In genomic region chr6:3742076-3742425, GRCh38 we compare ENCODE assay signal across 9 cellular contexts. TPM values are rescaled to one million over a fixed set of nuclear protein-coding genes. Genes with fewer than 3 reads are reported as not detected.
DNase-seq lines count a peak whose midpoint lies in the region; ATAC-seq, FAIRE-seq and TF ChIP-seq lines count a peak whose summit lies in the region.
"Had no signal": no experiment of that assay in that cellular context is flagged by ENCODE, and none has a peak within 500 bp of the region (broad histone marks: within the 10 kb centered on the region; RNA-seq: fewer than 3 reads in every experiment).

No MANE protein-coding gene starts in this region.

- TF ChIP-seq CTCF in heart left ventricle (IDR thresholded peaks at IDR 0.05) = no peak
- TF ChIP-seq CTCF in SU-DHL-6 (IDR thresholded peaks at IDR 0.05; ENCODE audit: insufficient read depth, low read length, poor library complexity, severe bottlenecking) = no peak
- no peak for TF ChIP-seq CTCF in HepG2 (CRISPR knock-in tag; IDR thresholded peaks at IDR 0.05)
- no peak for TF ChIP-seq CTCF in tibial artery (IDR thresholded peaks at IDR 0.05)

- H3K4me3 ChIP-seq in heart left ventricle (peak overlapping the region in 9 of 12 donors; percentile 6 to 36 (median 25)), SU-DHL-6 (ENCODE audit: insufficient read depth, low read length, poor library complexity, severe bottlenecking) (no peak overlapping the region), HepG2 (replicated peaks in 1 of 3; ENCODE audit: insufficient read depth in 1 of 3, low read depth in 2 of 3, low read length in 3 of 3) (peak overlapping the region in 1 of 3 experiments; percentile 60; a peak in 1 of 6 replicates), tibial artery (peak overlapping the region; percentile 96 to 97)

- in situ Hi-C loops in HepG2 (cut with HindIII; ENCODE audit: extremely low pct_ligation_motif_present, low pct_unique_long_range_greater_than_20kb) = loop anchor here (5.0 kb wide), 2 partner anchors 185 to 250 kb away; no protein-coding TSS in a partner anchor

- ATAC-seq in heart left ventricle (no peak), HepG2 (no peak), GM21576 (IDR thresholded peaks at IDR 0.05; ENCODE audit: unreplicated experiment) (no peak)

- H4K20me1 ChIP-seq in SU-DHL-6 (ENCODE audit: low read depth, low read length) (no peaks in the 10 kb centered on the region), HepG2 (ENCODE audit: insufficient read depth, low read length) (peaks cover 61% of the 10 kb centered on the region)

- TF ChIP-seq POLR2A in heart left ventricle (IDR thresholded peaks at IDR 0.05) = no peak
- no peak for TF ChIP-seq POLR2A in HepG2 (IDR thresholded peaks at IDR 0.05; ENCODE audit: insufficient read depth in 1 of 2, low read depth in 2 of 2, low read length in 2 of 2)

- no peaks in the 10 kb centered on the region for H3K9me2 ChIP-seq in SU-DHL-6 (replicated peaks; ENCODE audit: insufficient read depth, low read length)

- H3K27ac ChIP-seq in heart left ventricle = peak overlapping the region in 11 of 12 donors; percentile 40 to 88 (median 80)
- H3K27ac ChIP-seq in SU-DHL-6 (ENCODE audit: low read depth, low read length) = no peak overlapping the region
- H3K27ac ChIP-seq in HepG2 (ENCODE audit: extremely low read length, insufficient read depth, low read length) = no peak overlapping the region
- H3K27ac ChIP-seq in tibial artery = peak overlapping the region; percentile 99

- POLR2A ChIA-PET in HepG2 (lab: Yijun Ruan, JAX) = interaction anchor here (1.2 kb wide), 2 partner anchors 99 kb away, joined by 3 to 6 read pairs; no protein-coding TSS in a partner anchor

- H3K4me2 ChIP-seq in SU-DHL-6 (ENCODE audit: low read depth, low read length, poor library complexity, severe bottlenecking) = peak overlapping the region; percentile 2
- H3K4me2 ChIP-seq in HepG2 (ENCODE audit: low read depth, low read length) = peak overlapping the region; percentile 75

- BruUV-seq in HepG2 (replicated peaks; lab: Mats Ljungman, UMichigan) = no TSS peak

- H3K36me3 ChIP-seq in heart left ventricle (peaks cover 0 to 23% (median 14%) of the 10 kb centered on the region in 9 donors), SU-DHL-6 (ENCODE audit: low read length) (no peaks in the 10 kb centered on the region), HepG2 (replicated peaks in 1 of 2; ENCODE audit: control insufficient read depth in 1 of 2, insufficient read depth in 2 of 2, low read length in 2 of 2) (peaks cover 27 to 47% of the 10 kb centered on the region in 2 experiments), tibial artery (peaks cover 12 to 28% (median 25%) of the 10 kb centered on the region in 3 donors)

- no peak for FAIRE-seq in HepG2 (lab: Jason Lieb, UNC)

- CTCF ChIA-PET in HepG2 (lab: Yijun Ruan, JAX; ENCODE audit: low intra/inter-chr PET ratio, low total read pairs) = interaction anchor here (0.7 to 3.5 kb wide), 12 partner anchors 10 to 462 kb away, joined by 3 to 45 read pairs (median 6); partner anchors contain the start of gene FAM50B

- intact Hi-C loops in heart left ventricle (cut with DNase I) = loop anchor here (1.0 to 10.0 kb wide), 18 partner anchors 105 to 415 kb away; partner anchors contain the start of gene FAM50B (in 2 of the 10)
- intact Hi-C loops in cardiac septum (cut with DNase I) = loop anchor here (2.0 to 10.0 kb wide), 2 partner anchors 147 to 413 kb away; no protein-coding TSS in a partner anchor
- intact Hi-C loops in HepG2 (cut with micrococcal nuclease; ENCODE audit: unreplicated experiment) = loop anchor here (1.0 to 2.0 kb wide), 5 partner anchors 143 to 267 kb away; no protein-coding TSS in a partner anchor
- intact Hi-C loops in tibial artery (cut with DNase I; ENCODE audit: low total_unique reads) = loop anchor here (5.0 to 10.0 kb wide), 4 partner anchors 190 to 615 kb away; partner anchors contain the start of gene ECI2

- DNase-seq in heart left ventricle (no peak), cardiac septum (ENCODE audit: low spot score) (no peak), HepG2 (ENCODE audit: low spot score) (no peak), tibial artery (no peak), iPS-NIHi11 (ENCODE audit: low spot score) (no peak), islet precursor cell (no peak)

- no peak for TF ChIP-seq RAD21 in HepG2 (CRISPR knock-in tag; IDR thresholded peaks at IDR 0.05)

- no peak overlapping the region for H2AFZ ChIP-seq in SU-DHL-6 (ENCODE audit: low read depth, low read length, severe bottlenecking)
- H2AFZ ChIP-seq in HepG2 (ENCODE audit: low read length) = no peak overlapping the region

- TF ChIP-seq EP300 in HepG2 (IDR thresholded peaks at IDR 0.05; ENCODE audit: low read depth in 2 of 2, low read length in 2 of 2) (no peak), HepG2 (CRISPR knock-in tag; IDR thresholded peaks at IDR 0.05; ENCODE audit: borderline replicate concordance) (no peak)

- no peaks in the 10 kb centered on the region for H3K27me3 ChIP-seq in heart left ventricle
- H3K27me3 ChIP-seq in SU-DHL-6 (ENCODE audit: low read length) = no peaks in the 10 kb centered on the region
- no peaks in the 10 kb centered on the region for H3K27me3 ChIP-seq in HepG2 (ENCODE audit: control insufficient read depth in 1 of 2, insufficient read depth in 2 of 2, low read length in 2 of 2)
- H3K27me3 ChIP-seq in tibial artery = no peaks in the 10 kb centered on the region
- H3K27me3 ChIP-seq: upper lobe of left lung had no signal

- no peaks in the 10 kb centered on the region for H3F3A ChIP-seq in SU-DHL-6 (ENCODE audit: insufficient read depth)

- no peaks in the 10 kb centered on the region for H3K79me2 ChIP-seq in SU-DHL-6 (ENCODE audit: insufficient read depth, low read length)
- H3K79me2 ChIP-seq in HepG2 (ENCODE audit: insufficient read depth, low read length) = peaks cover 69% of the 10 kb centered on the region

- H3K9me3 ChIP-seq in heart left ventricle = no peaks in the 10 kb centered on the region
- H3K9me3 ChIP-seq in SU-DHL-6 (ENCODE audit: insufficient read depth, low read length) = no peaks in the 10 kb centered on the region
- no peaks in the 10 kb centered on the region for H3K9me3 ChIP-seq in HepG2 (ENCODE audit: low read length)
- H3K9me3 ChIP-seq in tibial artery = no peaks in the 10 kb centered on the region
- H3K9me3 ChIP-seq: upper lobe of left lung had no signal

- 41 to 54% (median 42%) methylated on average over 3 of the region's 3 CpGs for WGBS in heart left ventricle, 4 donors
- 92% methylated on average over 3 of the region's 3 CpGs for WGBS in HepG2 (ENCODE audit: low lambda C conversion rate)

- no peak overlapping the region for H3K9ac ChIP-seq in SU-DHL-6 (ENCODE audit: low read length)
- H3K9ac ChIP-seq in HepG2 (ENCODE audit: insufficient read depth, low read depth, low read length) = no peak overlapping the region

- peaks cover 0 to 94% (median 74%) of the 10 kb centered on the region in 12 donors for H3K4me1 ChIP-seq in heart left ventricle
- H3K4me1 ChIP-seq in HepG2 (ENCODE audit: insufficient read depth, low read length) = peaks cover 63% of the 10 kb centered on the region
- peaks cover 6 to 99% (median 90%) of the 10 kb centered on the region in 4 donors for H3K4me1 ChIP-seq in tibial artery

TF ChIP-seq in HepG2, 621 proteins besides CTCF, POLR2A, EP300 and RAD21 (continues in another document):
- TF ChIP-seq XBP1 (CRISPR knock-in tag; IDR thresholded peaks at IDR 0.05) (no peak), ZNF792 (CRISPR knock-in tag; IDR thresholded peaks at IDR 0.05) (0 out of 2 replicates have a peak, but pooled peaks have one; percentile 11), SNAPC2 (CRISPR knock-in tag; IDR thresholded peaks at IDR 0.05) (0 out of 2 replicates have a peak, but pooled peaks have one; percentile 1), ZMAT3 (CRISPR knock-in tag; conservative IDR thresholded peaks at IDR 0.05) (0 out of 2 replicates have a peak, but pooled peaks have one; percentile 12), POGZ (CRISPR knock-in tag; IDR thresholded peaks at IDR 0.05) (no peak), HOMEZ (CRISPR knock-in tag; IDR thresholded peaks at IDR 0.05; ENCODE audit: low read depth) (0 out of 2 replicates have a peak, but pooled peaks have one; percentile 6)

RNA-seq across cellular contexts. Expression of gene PXDC1, which starts 9.5 kb away (rescaled TPM):
- total RNA-seq in heart left ventricle (10 to 100 TPM; 13.7 to 73.9 (median 29.1) TPM), cardiac septum (31.7 TPM), HepG2 (2016; rRNA removed; fragmentation: Illumina TruSeq; extraction: Trizol) (28.6 and 32.4 TPM in 2 replicates)
- polyA plus RNA-seq in heart left ventricle (10 to 100 TPM; 20.0 to 89.9 TPM), HepG2 (2011; rRNA removed) (34.7 and 36.2 TPM in 2 replicates)
- 21.2 and 24.5 TPM in 2 replicates for total RNA-seq in HepG2 (2016; cell fraction: cytosol; rRNA removed; fragmentation: Illumina TruSeq; extraction: Trizol; ENCODE audit: low read depth)
- 22.4 and 30.7 TPM in 2 replicates for total RNA-seq in HepG2 (2016; cell fraction: insoluble cytoplasmic fraction; rRNA removed; fragmentation: Illumina TruSeq; extraction: Trizol)
- 51.6 and 61.1 TPM in 2 replicates for total RNA-seq in HepG2 (2016; cell fraction: membrane; rRNA removed; fragmentation: Illumina TruSeq; extraction: Trizol)
- total RNA-seq in HepG2 (2016; cell fraction: nucleus; rRNA removed; fragmentation: Illumina TruSeq; extraction: Trizol) = 21.9 and 23.1 TPM in 2 replicates
- polyA plus RNA-seq in HepG2 (2011; cell fraction: cytosol; rRNA removed) = 22.9 and 28.7 TPM in 2 replicates
- polyA plus RNA-seq in HepG2 (2011; cell fraction: nucleus; rRNA removed) = 25.6 and 30.8 TPM in 2 replicates
- polyA plus RNA-seq in HepG2 (2012) = 41.2 and 50.7 TPM in 2 replicates
- 23.8 and 29.3 TPM in 2 replicates for polyA plus RNA-seq in HepG2 (2016; cell fraction: cytosol; fragmentation: Illumina TruSeq; extraction: Trizol; ENCODE audit: low read depth)
- polyA plus RNA-seq in HepG2 (2016; cell fraction: insoluble cytoplasmic fraction; fragmentation: Illumina TruSeq; extraction: Trizol; ENCODE audit: low read depth) = 31.8 and 38.3 TPM in 2 replicates
- 53.7 and 59.4 TPM in 2 replicates for polyA plus RNA-seq in HepG2 (2016; cell fraction: membrane; fragmentation: Illumina TruSeq; extraction: Trizol; ENCODE audit: low read depth)
- 39.1 and 43.2 TPM in 2 replicates for polyA plus RNA-seq in HepG2 (2016; cell fraction: nucleus; fragmentation: Illumina TruSeq; extraction: Trizol; ENCODE audit: insufficient read depth, low read depth)
- 3.0 and 49.7 TPM in 2 replicates for polyA minus RNA-seq in HepG2 (2011; rRNA and poly(A)+ RNA removed; ENCODE audit: low replicate concordance)
- polyA minus RNA-seq in HepG2 (2011; cell fraction: cytosol; rRNA and poly(A)+ RNA removed) = 24.8 and 27.3 TPM in 2 replicates
- polyA minus RNA-seq in HepG2 (2011; cell fraction: nucleus; rRNA and poly(A)+ RNA removed) = 11.2 and 12.4 TPM in 2 replicates

Comparison
In these comparisons a context has a peak if more than half of its experiments do, and no peak if none do; other contexts are left out.
1. H3K27ac ChIP-seq: peak in heart left ventricle (11 of 12) and tibial artery (2 of 2); none in SU-DHL-6 (single experiment) and HepG2 (single experiment).